ENCODE assay signal across 23 cellular contexts in genomic region chr11:35580397-35580781, GRCh38. TPM values are rescaled to one million over a fixed set of nuclear protein-coding genes. Genes with fewer than 3 reads are reported as not detected.
"Had no signal": no experiment of that assay in that cellular context is flagged by ENCODE, and none has a peak within 500 bp of the region (broad histone marks: within the 10 kb centered on the region; RNA-seq: fewer than 3 reads in every experiment).

No MANE protein-coding gene starts in this region.

- H3K4me3 ChIP-seq: adrenal gland, cardiac muscle cell, lung, prostate gland, right atrium auricular region, skin epidermis, tibial nerve, uterus had no signal

- H3K36me3 ChIP-seq: adrenal gland, cardiac muscle cell, prostate gland, right atrium auricular region, tibial nerve, uterus had no signal

- H3K9me3 ChIP-seq: adrenal gland, prostate gland, tibial nerve, uterus had no signal

- H3K27ac ChIP-seq: cardiac muscle cell, foreskin keratinocyte, prostate gland, right atrium auricular region, tibial nerve, uterus had no signal

- ATAC-seq: activated naive CD4-positive, alpha-beta T cell treated with anti-CD3 and anti-CD28 coated beads, Interleukin-2, amount 50 U/mL, for 72 hours; left lobe of liver had no signal

- H3K27me3 ChIP-seq: adrenal gland, foreskin keratinocyte, right atrium auricular region, tibial nerve, uterus had no signal

- H3K4me1 ChIP-seq: prostate gland, right atrium auricular region, uterus had no signal

- DNase-seq: activated CD4-positive, alpha-beta memory T cell treated with anti-CD3 and anti-CD28 coated beads for 36 hours; activated gamma-delta T cell treated with Interleukin-2 at 50 U/mL for 16 hours; activated T-cell treated with anti-CD3 and anti-CD28 coated beads for 4 hours; effector memory CD4-positive, alpha-beta T cell; glutamatergic neuron; hippocampal formation; stimulated activated CD4-positive, alpha-beta T cell treated with anti-CD3 and anti-CD28 coated beads, Interleukin-15, amount 100 ng/mL, for 24 hours; stimulated activated CD4-positive, alpha-beta T cell treated with anti-CD3 and anti-CD28 coated beads, Interleukin-2, amount 100 ng/mL, for 48 hours; T-helper 2 cell; uterus had no signal

- FAIRE-seq: islet of Langerhans had no signal

RNA-seq across cellular contexts. Expression of gene FJX1, which starts 37.9 kb away (rescaled TPM):
- total RNA-seq: mononuclear cell had no signal

RNA-seq across cellular contexts. Expression of gene PAMR1, which starts 55.0 kb away (rescaled TPM):
- total RNA-seq: activated CD4-positive, alpha-beta memory T cell treated with anti-CD3 and anti-CD28 coated beads for 36 hours; activated naive CD4-positive, alpha-beta T cell treated with anti-CD3 and anti-CD28 coated beads, Interleukin-2, amount 50 U/mL, for 72 hours; activated T-helper 1 cell treated with anti-CD3 and anti-CD28 coated beads, Interleukin-12 subunit alpha, Interleukin-12 subunit beta, Interleukin-2, Interleukin-4 antibody, amounts not matched to agents 30 ng/mL and 10 ng/mL and 1 ng/mL, durations not matched to agents 14 hours and 24 hours and 36 hours had no signal
